2 cellular contexts compared by ENCODE assay signal in the genomic region with DNA sequence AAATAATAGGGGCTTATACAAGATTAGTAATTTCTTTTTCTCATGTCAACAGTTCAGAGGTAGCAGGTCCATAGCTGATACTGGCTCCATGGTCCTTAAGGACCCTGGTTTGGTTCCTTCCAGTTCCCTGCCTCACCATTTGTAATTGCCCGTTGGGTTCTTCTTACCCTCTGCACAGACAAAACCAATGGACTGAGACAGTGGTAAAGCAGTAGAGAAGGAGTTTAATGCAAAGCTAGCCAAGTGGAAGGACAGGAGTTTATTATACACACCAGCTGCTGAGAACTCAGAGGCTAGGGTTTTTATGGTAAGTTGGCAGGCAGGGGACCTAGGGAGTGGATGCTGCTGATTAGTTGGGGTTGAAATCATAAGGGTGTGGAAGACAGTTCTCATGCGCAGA.
TF ChIP-seq lines count a peak whose summit lies in the region.

No MANE protein-coding gene starts in this region.

TF ChIP-seq in HCT116, 20 proteins besides CTCF, POLR2A, EP300 and RAD21:
- TF ChIP-seq, protein P1, sequence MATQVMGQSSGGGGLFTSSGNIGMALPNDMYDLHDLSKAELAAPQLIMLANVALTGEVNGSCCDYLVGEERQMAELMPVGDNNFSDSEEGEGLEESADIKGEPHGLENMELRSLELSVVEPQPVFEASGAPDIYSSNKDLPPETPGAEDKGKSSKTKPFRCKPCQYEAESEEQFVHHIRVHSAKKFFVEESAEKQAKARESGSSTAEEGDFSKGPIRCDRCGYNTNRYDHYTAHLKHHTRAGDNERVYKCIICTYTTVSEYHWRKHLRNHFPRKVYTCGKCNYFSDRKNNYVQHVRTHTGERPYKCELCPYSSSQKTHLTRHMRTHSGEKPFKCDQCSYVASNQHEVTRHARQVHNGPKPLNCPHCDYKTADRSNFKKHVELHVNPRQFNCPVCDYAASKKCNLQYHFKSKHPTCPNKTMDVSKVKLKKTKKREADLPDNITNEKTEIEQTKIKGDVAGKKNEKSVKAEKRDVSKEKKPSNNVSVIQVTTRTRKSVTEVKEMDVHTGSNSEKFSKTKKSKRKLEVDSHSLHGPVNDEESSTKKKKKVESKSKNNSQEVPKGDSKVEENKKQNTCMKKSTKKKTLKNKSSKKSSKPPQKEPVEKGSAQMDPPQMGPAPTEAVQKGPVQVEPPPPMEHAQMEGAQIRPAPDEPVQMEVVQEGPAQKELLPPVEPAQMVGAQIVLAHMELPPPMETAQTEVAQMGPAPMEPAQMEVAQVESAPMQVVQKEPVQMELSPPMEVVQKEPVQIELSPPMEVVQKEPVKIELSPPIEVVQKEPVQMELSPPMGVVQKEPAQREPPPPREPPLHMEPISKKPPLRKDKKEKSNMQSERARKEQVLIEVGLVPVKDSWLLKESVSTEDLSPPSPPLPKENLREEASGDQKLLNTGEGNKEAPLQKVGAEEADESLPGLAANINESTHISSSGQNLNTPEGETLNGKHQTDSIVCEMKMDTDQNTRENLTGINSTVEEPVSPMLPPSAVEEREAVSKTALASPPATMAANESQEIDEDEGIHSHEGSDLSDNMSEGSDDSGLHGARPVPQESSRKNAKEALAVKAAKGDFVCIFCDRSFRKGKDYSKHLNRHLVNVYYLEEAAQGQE (IDR thresholded peaks at IDR 0.05; ENCODE audit: low read depth): no peak
- TF ChIP-seq CBX3 (IDR thresholded peaks at IDR 0.05; ENCODE audit: low read depth): peak; percentile 71; the same call in 1 of the 2 replicates
TF ChIP-seq in HCT116: peak in this region for 1.

TF ChIP-seq in GM12878, 131 proteins besides CTCF, POLR2A, EP300 and RAD21:
- TF ChIP-seq, protein P2, sequence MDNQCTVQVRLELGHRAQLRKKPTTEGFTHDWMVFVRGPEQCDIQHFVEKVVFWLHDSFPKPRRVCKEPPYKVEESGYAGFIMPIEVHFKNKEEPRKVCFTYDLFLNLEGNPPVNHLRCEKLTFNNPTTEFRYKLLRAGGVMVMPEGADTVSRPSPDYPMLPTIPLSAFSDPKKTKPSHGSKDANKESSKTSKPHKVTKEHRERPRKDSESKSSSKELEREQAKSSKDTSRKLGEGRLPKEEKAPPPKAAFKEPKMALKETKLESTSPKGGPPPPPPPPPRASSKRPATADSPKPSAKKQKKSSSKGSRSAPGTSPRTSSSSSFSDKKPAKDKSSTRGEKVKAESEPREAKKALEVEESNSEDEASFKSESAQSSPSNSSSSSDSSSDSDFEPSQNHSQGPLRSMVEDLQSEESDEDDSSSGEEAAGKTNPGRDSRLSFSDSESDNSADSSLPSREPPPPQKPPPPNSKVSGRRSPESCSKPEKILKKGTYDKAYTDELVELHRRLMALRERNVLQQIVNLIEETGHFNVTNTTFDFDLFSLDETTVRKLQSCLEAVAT (IDR thresholded peaks at IDR 0.05): no peak
- TF ChIP-seq EZH2 (IDR thresholded peaks at IDR 0.05; ENCODE audit: borderline replicate concordance, control insufficient read depth, low read depth, low read length) (no peak), KAT2A (conservative IDR thresholded peaks at IDR 0.05; ENCODE audit: control insufficient read depth, low read depth, low read length) (no peak), PAX8 (IDR thresholded peaks at IDR 0.05) (no peak), CBFB (IDR thresholded peaks at IDR 0.05; ENCODE audit: low read depth) (no peak), CBX5 (IDR thresholded peaks at IDR 0.05; ENCODE audit: low read depth) (no peak), NFXL1 (IDR thresholded peaks at IDR 0.05; ENCODE audit: borderline replicate concordance) (no peak), TCF7 (IDR thresholded peaks at IDR 0.05; ENCODE audit: borderline replicate concordance) (no peak), CREB1 (IDR thresholded peaks at IDR 0.05; ENCODE audit: low read depth) (no peak)
- TF ChIP-seq, protein P3, sequence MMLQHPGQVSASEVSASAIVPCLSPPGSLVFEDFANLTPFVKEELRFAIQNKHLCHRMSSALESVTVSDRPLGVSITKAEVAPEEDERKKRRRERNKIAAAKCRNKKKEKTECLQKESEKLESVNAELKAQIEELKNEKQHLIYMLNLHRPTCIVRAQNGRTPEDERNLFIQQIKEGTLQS (IDR thresholded peaks at IDR 0.05; ENCODE audit: borderline replicate concordance, extremely low read depth, low read depth, low read length): no peak
